Comparison of ENCODE assay signal across 8 cellular contexts in the genomic region with DNA sequence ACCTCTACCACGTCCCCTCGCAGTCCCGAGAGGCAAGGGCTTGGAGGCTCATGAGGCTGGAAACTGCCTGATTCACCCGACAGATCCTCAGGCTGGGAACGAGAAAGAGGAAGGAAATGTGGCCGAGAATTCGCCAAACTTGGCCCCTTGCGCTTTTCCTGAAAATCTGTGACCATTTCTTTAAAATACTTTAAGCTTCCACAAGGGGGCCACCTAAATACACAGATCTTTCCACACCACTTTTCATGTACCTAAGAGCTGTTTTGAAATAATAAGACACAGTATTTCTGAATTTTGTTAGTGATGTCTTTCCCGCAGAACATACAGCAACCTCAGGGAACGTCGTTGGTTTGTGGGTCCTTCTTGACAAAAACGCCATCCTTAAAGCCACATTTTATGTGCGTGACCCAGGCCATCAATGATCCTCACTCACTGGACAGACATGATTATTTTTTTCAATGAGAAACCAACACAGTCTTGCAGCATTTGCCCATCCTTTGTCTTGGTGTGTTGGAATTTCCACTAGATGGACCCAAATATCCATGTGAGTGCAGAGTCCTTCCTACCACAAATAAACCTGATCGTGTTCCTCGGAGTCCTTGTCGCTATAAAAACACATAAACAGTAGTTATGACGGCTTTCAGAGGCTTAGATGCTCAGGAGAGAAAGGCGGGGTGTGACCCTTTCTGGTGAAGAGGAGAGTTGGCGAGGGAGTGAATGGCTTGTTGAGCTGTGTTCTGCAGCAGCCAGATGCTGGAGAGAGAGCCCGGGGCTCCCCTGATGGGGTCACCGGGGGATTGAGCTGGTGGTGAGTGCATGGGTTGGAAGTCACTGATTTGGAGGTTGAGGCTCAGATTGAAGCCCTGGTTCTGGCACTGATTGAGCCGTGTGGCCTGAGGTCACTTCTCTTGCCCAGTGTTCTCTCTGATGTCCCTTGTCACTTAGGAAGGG.
DNase-seq lines count a peak whose midpoint lies in the region; ATAC-seq and TF ChIP-seq lines count a peak whose summit lies in the region.

No MANE protein-coding gene starts in this region.

- peak; percentile 47 for TF ChIP-seq CTCF in GM12865 (IDR thresholded peaks at IDR 0.05; ENCODE audit: insufficient read depth, low read depth, low read length, missing control alignments)
- TF ChIP-seq CTCF in parathyroid adenoma (IDR thresholded peaks at IDR 0.05), result peak; percentile 52

- H3K9me3 ChIP-seq in parathyroid adenoma (ENCODE audit: control insufficient read depth, low read length), result no peaks in the 10 kb centered on the region

- H3K36me3 ChIP-seq in parathyroid adenoma (ENCODE audit: control insufficient read depth, insufficient read depth, low read length), result no peaks in the 10 kb centered on the region

- peak overlapping the region; percentile 47 for H2AFZ ChIP-seq in parathyroid adenoma

- H3K27ac ChIP-seq in parathyroid adenoma, result no peak overlapping the region

- ATAC-seq in HG02973 (IDR thresholded peaks at IDR 0.05; ENCODE audit: unreplicated experiment), result no peak

- no peak overlapping the region for H3K9ac ChIP-seq in parathyroid adenoma

- no peak overlapping the region for H3K4me2 ChIP-seq in parathyroid adenoma (ENCODE audit: low read length)

- no peaks in the 10 kb centered on the region for H3K4me1 ChIP-seq in parathyroid adenoma

- no peaks in the 10 kb centered on the region for H3K79me2 ChIP-seq in parathyroid adenoma

- H3K27me3 ChIP-seq in parathyroid adenoma (ENCODE audit: control insufficient read depth, insufficient read depth, low read length), result no peaks in the 10 kb centered on the region

- no peak overlapping the region for H3K4me3 ChIP-seq in GM12865 (ENCODE audit: low read depth, low read length)
- H3K4me3 ChIP-seq in parathyroid adenoma (ENCODE audit: low read depth, low read length), result no peak overlapping the region

- DNase-seq in GM12865 (ENCODE audit: low read depth), result peak; percentile 35
- DNase-seq in Kasumi-1 (lab: John Stamatoyannopoulos, UW), result peak; percentile 88 to 90
- peak; percentile 7 to 60 for DNase-seq in SHP77 (lab: John Stamatoyannopoulos, UW)
- DNase-seq in fibroblast of gingiva (ENCODE audit: low read depth), result peak; percentile 39
- no peak for DNase-seq in activated T-cell treated with anti-CD3 and anti-CD28 coated beads, Interleukin-2, amount 50 U/mL, for 48 hours
- no peak for DNase-seq in T-helper 1 cell

Comparison
In these comparisons a context has a peak if more than half of its experiments do, and no peak if none do; other contexts are left out.
1. DNase-seq: peak in GM12865 (single experiment), Kasumi-1 (2 of 2), SHP77 (2 of 2) and fibroblast of gingiva (single experiment); none in activated T-cell treated with anti-CD3 and anti-CD28 coated beads, Interleukin-2, amount 50 U/mL, for 48 hours (0 of 2) and T-helper 1 cell (0 of 5).